ENCODE assay signal across 28 cellular contexts in genomic region chr12:3523728-3524127, GRCh38. TPM values are rescaled to one million over a fixed set of nuclear protein-coding genes. Genes with fewer than 3 reads are reported as not detected.
"Had no signal": no experiment of that assay in that cellular context is flagged by ENCODE, and none has a peak within 500 bp of the region (broad histone marks: within the 10 kb centered on the region; RNA-seq: fewer than 3 reads in every experiment).

No MANE protein-coding gene starts in this region.

- H3K4me1 ChIP-seq: esophagus squamous epithelium, prostate gland, tibial nerve, uterus had no signal

- ATAC-seq: activated naive CD8-positive, alpha-beta T cell treated with anti-CD3 and anti-CD28 coated beads, Interleukin-2, amount 50 U/mL, for 24 hours; activated T-cell treated with anti-CD3 and anti-CD28 coated beads, Interleukin-2, amount 50 U/mL, for 4 hours; left lobe of liver had no signal

- H3K4me3 Mint-ChIP-seq: activated naive CD4-positive, alpha-beta T cell treated with anti-CD3 and anti-CD28 coated beads for 36 hours; activated naive CD8-positive, alpha-beta T cell treated with anti-CD3 and anti-CD28 coated beads, Interleukin-2, amount 50 U/mL, for 24 hours; activated T-cell treated with anti-CD3 and anti-CD28 coated beads, Interleukin-2, amount 50 U/mL, for 4 hours; brain; naive B cell; neural crest cell; stimulated activated naive CD8-positive, alpha-beta T cell treated with anti-CD3 and anti-CD28 coated beads, Interleukin-15, Interleukin-2, amounts not matched to agents 100 ng/mL and 50 ng/mL, for 24 hours had no signal

- H3K27me3 Mint-ChIP-seq: stimulated activated naive CD8-positive, alpha-beta T cell treated with anti-CD3 and anti-CD28 coated beads, Interleukin-15, Interleukin-2, amounts not matched to agents 100 ng/mL and 50 ng/mL, for 24 hours had no signal

- H3K4me1 Mint-ChIP-seq: activated naive CD8-positive, alpha-beta T cell treated with anti-CD3 and anti-CD28 coated beads, Interleukin-2, amount 50 U/mL, for 24 hours; naive B cell had no signal

- H3K4me3 ChIP-seq: coronary artery, esophagus squamous epithelium, prostate gland, right atrium auricular region, tibial nerve, uterus had no signal

- H3K36me3 Mint-ChIP-seq: naive B cell had no signal

- H3K27ac ChIP-seq: coronary artery, esophagus squamous epithelium, prostate gland, right atrium auricular region, tibial nerve, uterus, VCaP had no signal

- DNase-seq: activated CD4-positive, alpha-beta T cell treated with anti-CD3 and anti-CD28 coated beads, Interleukin-2, amount 50 U/mL, for 1 hour; activated CD4-positive, CD25-positive, alpha-beta regulatory T cell treated with anti-CD3 and anti-CD28 coated beads, Interleukin-2, amount 50 U/mL, for 72 hours; activated CD8-positive, alpha-beta memory T cell treated with anti-CD3 and anti-CD28 coated beads, Interleukin-2, amount 50 U/mL, for 4 hours; activated naive CD4-positive, alpha-beta T cell treated with anti-CD3 and anti-CD28 coated beads for 36 hours; activated naive CD8-positive, alpha-beta T cell treated with anti-CD3 and anti-CD28 coated beads, Interleukin-2, amount 50 U/mL, for 24 hours; activated T-cell treated with anti-CD3 and anti-CD28 coated beads, Interleukin-2, amount 50 U/mL, for 4 hours; anterior cingulate cortex; central memory CD4-positive, alpha-beta T cell; effector CD8-positive, alpha-beta T cell; esophagus squamous epithelium; naive B cell; stimulated activated CD4-positive, alpha-beta T cell treated with anti-CD3 and anti-CD28 coated beads, Interleukin-15, amount 100 ng/mL, for 24 hours; stimulated activated CD4-positive, alpha-beta T cell treated with anti-CD3 and anti-CD28 coated beads, Interleukin-2, amount 100 ng/mL, for 48 hours; T-helper 2 cell; uterus had no signal

- H3K36me3 ChIP-seq: esophagus squamous epithelium, prostate gland, right atrium auricular region, tibial nerve, uterus had no signal

- H3K27me3 ChIP-seq: right atrium auricular region, tibial nerve, uterus had no signal

- H3K9me3 ChIP-seq: prostate gland, uterus had no signal

- H3K27ac Mint-ChIP-seq: activated naive CD4-positive, alpha-beta T cell treated with anti-CD3 and anti-CD28 coated beads for 36 hours; activated naive CD8-positive, alpha-beta T cell treated with anti-CD3 and anti-CD28 coated beads, Interleukin-2, amount 50 U/mL, for 24 hours; brain; naive B cell; stimulated activated naive CD8-positive, alpha-beta T cell treated with anti-CD3 and anti-CD28 coated beads, Interleukin-15, Interleukin-2, amounts not matched to agents 100 ng/mL and 50 ng/mL, for 24 hours had no signal

RNA-seq across cellular contexts. Expression of gene PRMT8, which starts 32.7 kb away (rescaled TPM):
- total RNA-seq: activated naive CD4-positive, alpha-beta T cell treated with anti-CD3 and anti-CD28 coated beads for 36 hours; activated T-cell treated with anti-CD3 and anti-CD28 coated beads, Interleukin-2, amount 50 U/mL, for 4 hours; esophagus squamous epithelium; fibroblast of villous mesenchyme; left lobe of liver; lung microvascular endothelial cell; omental fat pad; skeletal muscle tissue; tibial nerve; uterus had no signal
